ENCODE assay signal across 2 cellular contexts in the genomic region with DNA sequence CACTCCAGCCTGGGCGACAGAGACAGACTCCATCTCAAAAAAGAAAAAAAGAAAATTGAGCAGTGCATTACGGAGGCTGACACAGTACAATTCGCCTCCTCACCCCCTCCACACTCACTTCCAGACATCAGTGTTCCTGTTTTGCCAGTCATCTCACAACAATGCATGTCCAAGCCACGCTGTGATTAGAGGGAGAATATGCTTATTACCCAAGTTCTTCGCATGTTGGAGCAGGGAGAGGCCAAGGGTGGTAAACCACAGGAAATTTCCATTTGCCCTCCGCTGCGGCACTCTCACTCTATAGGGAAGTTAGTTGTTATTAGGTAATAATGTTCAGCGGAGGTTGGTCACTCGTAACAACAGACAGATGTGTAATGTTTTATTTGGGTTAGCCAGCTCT.
TF ChIP-seq lines count a peak whose summit lies in the region.

No MANE protein-coding gene starts in this region.

TF ChIP-seq in SK-N-SH treated with all-trans-retinoic acid at 6 μM for 48 hours, 23 proteins besides CTCF, POLR2A, EP300 and RAD21 (continued from another document):
- no peak for TF ChIP-seq ZNF565 (CRISPR knock-in tag; conservative IDR thresholded peaks at IDR 0.05; ENCODE audit: low read depth)
- TF ChIP-seq, protein P1, sequence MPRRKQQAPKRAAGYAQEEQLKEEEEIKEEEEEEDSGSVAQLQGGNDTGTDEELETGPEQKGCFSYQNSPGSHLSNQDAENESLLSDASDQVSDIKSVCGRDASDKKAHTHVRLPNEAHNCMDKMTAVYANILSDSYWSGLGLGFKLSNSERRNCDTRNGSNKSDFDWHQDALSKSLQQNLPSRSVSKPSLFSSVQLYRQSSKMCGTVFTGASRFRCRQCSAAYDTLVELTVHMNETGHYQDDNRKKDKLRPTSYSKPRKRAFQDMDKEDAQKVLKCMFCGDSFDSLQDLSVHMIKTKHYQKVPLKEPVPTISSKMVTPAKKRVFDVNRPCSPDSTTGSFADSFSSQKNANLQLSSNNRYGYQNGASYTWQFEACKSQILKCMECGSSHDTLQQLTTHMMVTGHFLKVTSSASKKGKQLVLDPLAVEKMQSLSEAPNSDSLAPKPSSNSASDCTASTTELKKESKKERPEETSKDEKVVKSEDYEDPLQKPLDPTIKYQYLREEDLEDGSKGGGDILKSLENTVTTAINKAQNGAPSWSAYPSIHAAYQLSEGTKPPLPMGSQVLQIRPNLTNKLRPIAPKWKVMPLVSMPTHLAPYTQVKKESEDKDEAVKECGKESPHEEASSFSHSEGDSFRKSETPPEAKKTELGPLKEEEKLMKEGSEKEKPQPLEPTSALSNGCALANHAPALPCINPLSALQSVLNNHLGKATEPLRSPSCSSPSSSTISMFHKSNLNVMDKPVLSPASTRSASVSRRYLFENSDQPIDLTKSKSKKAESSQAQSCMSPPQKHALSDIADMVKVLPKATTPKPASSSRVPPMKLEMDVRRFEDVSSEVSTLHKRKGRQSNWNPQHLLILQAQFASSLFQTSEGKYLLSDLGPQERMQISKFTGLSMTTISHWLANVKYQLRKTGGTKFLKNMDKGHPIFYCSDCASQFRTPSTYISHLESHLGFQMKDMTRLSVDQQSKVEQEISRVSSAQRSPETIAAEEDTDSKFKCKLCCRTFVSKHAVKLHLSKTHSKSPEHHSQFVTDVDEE (CRISPR knock-in tag; IDR thresholded peaks at IDR 0.05): no peak
- TF ChIP-seq OSR1 (CRISPR knock-in tag; IDR thresholded peaks at IDR 0.05): no peak
- TF ChIP-seq RARB (CRISPR knock-in tag; IDR thresholded peaks at IDR 0.05): no peak
- TF ChIP-seq, protein P2, sequence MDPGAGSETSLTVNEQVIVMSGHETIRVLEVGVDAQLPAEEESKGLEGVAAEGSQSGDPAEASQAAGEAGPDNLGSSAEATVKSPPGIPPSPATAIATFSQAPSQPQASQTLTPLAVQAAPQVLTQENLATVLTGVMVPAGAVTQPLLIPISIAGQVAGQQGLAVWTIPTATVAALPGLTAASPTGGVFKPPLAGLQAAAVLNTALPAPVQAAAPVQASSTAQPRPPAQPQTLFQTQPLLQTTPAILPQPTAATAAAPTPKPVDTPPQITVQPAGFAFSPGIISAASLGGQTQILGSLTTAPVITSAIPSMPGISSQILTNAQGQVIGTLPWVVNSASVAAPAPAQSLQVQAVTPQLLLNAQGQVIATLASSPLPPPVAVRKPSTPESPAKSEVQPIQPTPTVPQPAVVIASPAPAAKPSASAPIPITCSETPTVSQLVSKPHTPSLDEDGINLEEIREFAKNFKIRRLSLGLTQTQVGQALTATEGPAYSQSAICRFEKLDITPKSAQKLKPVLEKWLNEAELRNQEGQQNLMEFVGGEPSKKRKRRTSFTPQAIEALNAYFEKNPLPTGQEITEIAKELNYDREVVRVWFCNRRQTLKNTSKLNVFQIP (CRISPR knock-in tag; IDR thresholded peaks at IDR 0.05; ENCODE audit: borderline replicate concordance, low read depth): no peak
- TF ChIP-seq TCF4 (CRISPR knock-in tag; IDR thresholded peaks at IDR 0.05; ENCODE audit: borderline replicate concordance): no peak
- TF ChIP-seq ZC3H10 (CRISPR knock-in tag; IDR thresholded peaks at IDR 0.05): no peak
- no peak for TF ChIP-seq ZNF8 (CRISPR knock-in tag; IDR thresholded peaks at IDR 0.05)
- TF ChIP-seq ISL1 (CRISPR knock-in tag; IDR thresholded peaks at IDR 0.05): no peak
- TF ChIP-seq ARNTL (CRISPR knock-in tag; IDR thresholded peaks at IDR 0.05; ENCODE audit: borderline replicate concordance, low read depth): no peak
- TF ChIP-seq BACH2 (CRISPR knock-in tag; IDR thresholded peaks at IDR 0.05; ENCODE audit: borderline replicate concordance): no peak

TF ChIP-seq in SK-N-SH, 30 proteins besides CTCF, POLR2A, EP300 and RAD21 (continued from another document):
- TF ChIP-seq, protein P3, sequence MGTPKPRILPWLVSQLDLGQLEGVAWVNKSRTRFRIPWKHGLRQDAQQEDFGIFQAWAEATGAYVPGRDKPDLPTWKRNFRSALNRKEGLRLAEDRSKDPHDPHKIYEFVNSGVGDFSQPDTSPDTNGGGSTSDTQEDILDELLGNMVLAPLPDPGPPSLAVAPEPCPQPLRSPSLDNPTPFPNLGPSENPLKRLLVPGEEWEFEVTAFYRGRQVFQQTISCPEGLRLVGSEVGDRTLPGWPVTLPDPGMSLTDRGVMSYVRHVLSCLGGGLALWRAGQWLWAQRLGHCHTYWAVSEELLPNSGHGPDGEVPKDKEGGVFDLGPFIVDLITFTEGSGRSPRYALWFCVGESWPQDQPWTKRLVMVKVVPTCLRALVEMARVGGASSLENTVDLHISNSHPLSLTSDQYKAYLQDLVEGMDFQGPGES (IDR thresholded peaks at IDR 0.05; ENCODE audit: low read depth, low read length): no peak
- no peak for TF ChIP-seq SMC3 (IDR thresholded peaks at IDR 0.05; ENCODE audit: low read depth, low read length)
- TF ChIP-seq FOXJ3 (CRISPR knock-in tag; IDR thresholded peaks at IDR 0.05): no peak
- TF ChIP-seq, protein P4, sequence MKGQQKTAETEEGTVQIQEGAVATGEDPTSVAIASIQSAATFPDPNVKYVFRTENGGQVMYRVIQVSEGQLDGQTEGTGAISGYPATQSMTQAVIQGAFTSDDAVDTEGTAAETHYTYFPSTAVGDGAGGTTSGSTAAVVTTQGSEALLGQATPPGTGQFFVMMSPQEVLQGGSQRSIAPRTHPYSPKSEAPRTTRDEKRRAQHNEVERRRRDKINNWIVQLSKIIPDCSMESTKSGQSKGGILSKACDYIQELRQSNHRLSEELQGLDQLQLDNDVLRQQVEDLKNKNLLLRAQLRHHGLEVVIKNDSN (IDR thresholded peaks at IDR 0.05; ENCODE audit: borderline replicate concordance, low read depth): no peak
- no peak for TF ChIP-seq JUND (IDR thresholded peaks at IDR 0.05)
